In genomic region chr10:118732253-118733194, GRCh38 we compare ENCODE assay signal across 10 cellular contexts. TPM values are rescaled to one million over a fixed set of nuclear protein-coding genes. Genes with fewer than 3 reads are reported as not detected.
DNase-seq lines count a peak whose midpoint lies in the region; ATAC-seq and TF ChIP-seq lines count a peak whose summit lies in the region.
"Had no signal": no experiment of that assay in that cellular context is flagged by ENCODE, and none has a peak within 500 bp of the region (broad histone marks: within the 10 kb centered on the region; RNA-seq: fewer than 3 reads in every experiment).

No MANE protein-coding gene starts in this region.

- peaks cover 0 to 58% (median 28%) of the 10 kb centered on the region in 4 donors for H3K4me1 ChIP-seq in tibial artery
- no peaks in the 10 kb centered on the region for H3K4me1 ChIP-seq in osteoblast (ENCODE audit: insufficient read depth, low read length)

- no peaks in the 10 kb centered on the region for H3K36me3 Mint-ChIP-seq in WTC11
- H3K36me3 Mint-ChIP-seq in naive thymus-derived CD8-positive, alpha-beta T cell, result peaks cover 0 to 4% (median 4%) of the 10 kb centered on the region in 3 donors

- peak overlapping the region; percentile 82 for H3K27ac Mint-ChIP-seq in WTC11
- peak overlapping the region; percentile 73 to 95 (median 88) for H3K27ac Mint-ChIP-seq in naive thymus-derived CD8-positive, alpha-beta T cell
- H3K27ac Mint-ChIP-seq: nephron had no signal

- POLR2A ChIA-PET in WTC11 (lab: Charles Lee), result interaction anchor here (1.0 kb wide), 1 partner anchor 138 kb away, joined by 4 read pairs; no protein-coding TSS in a partner anchor
- POLR2A ChIA-PET in naive thymus-derived CD8-positive, alpha-beta T cell (lab: Charles Lee), result interaction anchor here (0.6 to 6.5 kb wide), 4 partner anchors 18 to 257 kb away, joined by 3 to 38 read pairs (median 4); partner anchors contain the start of gene CACUL1

- H3K27me3 ChIP-seq in tibial artery (no peaks in the 10 kb centered on the region), osteoblast (ENCODE audit: insufficient read depth, low read length) (no peaks in the 10 kb centered on the region)

- H3K4me3 ChIP-seq in tibial artery, result no peak overlapping the region
- H3K4me3 ChIP-seq in osteoblast (ENCODE audit: insufficient read depth, low read length), result no peak overlapping the region

- no peaks in the 10 kb centered on the region for H3K9me3 Mint-ChIP-seq in WTC11
- no peaks in the 10 kb centered on the region for H3K9me3 Mint-ChIP-seq in naive thymus-derived CD8-positive, alpha-beta T cell
- H3K9me3 Mint-ChIP-seq: nephron had no signal

- no peaks in the 10 kb centered on the region for H3K9me3 ChIP-seq in tibial artery
- no peaks in the 10 kb centered on the region for H3K9me3 ChIP-seq in osteoblast (ENCODE audit: low read depth, low read length)

- TF ChIP-seq CTCF in WTC11 (IDR thresholded peaks at IDR 0.05), result no peak
- TF ChIP-seq CTCF in tibial artery (IDR thresholded peaks at IDR 0.05), result no peak
- TF ChIP-seq CTCF in osteoblast (IDR thresholded peaks at IDR 0.05; ENCODE audit: extremely low read depth, low read depth, low read length), result no peak

- peaks cover 91% of the 10 kb centered on the region for H3K79me2 ChIP-seq in osteoblast (ENCODE audit: insufficient read depth, low read length)

- H3K36me3 ChIP-seq in tibial artery (no peaks in the 10 kb centered on the region), osteoblast (ENCODE audit: insufficient read depth, low read length) (no peaks in the 10 kb centered on the region)

- DNase-seq in WTC11 (ENCODE audit: low spot score), result no peak
- peak in 3 of 10 donors; percentile 27 to 61 (median 56) for DNase-seq in naive thymus-derived CD8-positive, alpha-beta T cell
- no peak for DNase-seq in tibial artery
- no peak for DNase-seq in hepatic stellate cell (ENCODE audit: low spot score)
- DNase-seq in putamen (ENCODE audit: low spot score), result no peak
- DNase-seq in osteoblast (ENCODE audit: insufficient read length, low spot score, missing footprints), result no peak

- peak; percentile 68 for ATAC-seq in GM18868 (IDR thresholded peaks at IDR 0.05; ENCODE audit: unreplicated experiment)
- peak; percentile 55 for ATAC-seq in HG02588 (IDR thresholded peaks at IDR 0.05; ENCODE audit: unreplicated experiment)
- peak; percentile 80 for ATAC-seq in WTC11
- peak; percentile 74 to 80 for ATAC-seq in naive thymus-derived CD8-positive, alpha-beta T cell

- no peaks in the 10 kb centered on the region for H3K27me3 Mint-ChIP-seq in WTC11 (ENCODE audit: low read depth)
- H3K27me3 Mint-ChIP-seq in naive thymus-derived CD8-positive, alpha-beta T cell, result no peaks in the 10 kb centered on the region

- peaks cover 53% of the 10 kb centered on the region for H3K4me1 Mint-ChIP-seq in WTC11
- peaks cover 42 to 94% (median 81%) of the 10 kb centered on the region in 4 donors for H3K4me1 Mint-ChIP-seq in naive thymus-derived CD8-positive, alpha-beta T cell

- peaks cover 49% of the 10 kb centered on the region for H4K20me1 ChIP-seq in osteoblast (ENCODE audit: insufficient read depth, low read length)

- CTCF ChIA-PET in WTC11 (lab: Charles Lee), result interaction anchor here (0.9 to 2.7 kb wide), 7 partner anchors 11 to 155 kb away, joined by 3 to 28 read pairs (median 4); partner anchors contain the start of gene PRLHR

- no peak overlapping the region for H3K4me3 Mint-ChIP-seq in WTC11
- H3K4me3 Mint-ChIP-seq in naive thymus-derived CD8-positive, alpha-beta T cell, result peak overlapping the region; percentile 47 to 85 (median 75)
- H3K4me3 Mint-ChIP-seq: nephron had no signal

- intact Hi-C loops in tibial artery (cut with DNase I; ENCODE audit: low total_unique reads), result no loop called here

- no peak overlapping the region for H3K4me2 ChIP-seq in osteoblast (ENCODE audit: insufficient read depth, low read length)

- H3K27ac ChIP-seq in tibial artery, result no peak overlapping the region
- no peak overlapping the region for H3K27ac ChIP-seq in osteoblast (ENCODE audit: low read depth, low read length)
- H3K27ac ChIP-seq: HL-60 had no signal

- no peak overlapping the region for H2AFZ ChIP-seq in osteoblast (ENCODE audit: low read length)

TF ChIP-seq in WTC11, 78 proteins besides CTCF, POLR2A, EP300 and RAD21:
- no peak for TF ChIP-seq TP53 (CRISPR knock-in tag; IDR thresholded peaks at IDR 0.05)
- no peak for TF ChIP-seq HMGXB4 (CRISPR knock-in tag; IDR thresholded peaks at IDR 0.05)
- TF ChIP-seq SOX15 (CRISPR knock-in tag; IDR thresholded peaks at IDR 0.05), result no peak
- no peak for TF ChIP-seq PRRX2 (CRISPR knock-in tag; IDR thresholded peaks at IDR 0.05)
TF ChIP-seq in WTC11: peak in this region for 0.

RNA-seq across cellular contexts. Expression of gene CACUL1, which starts 22.2 kb away (rescaled TPM):
- total RNA-seq in WTC11 (2021), result 37.1 to 41.5 TPM (median 38.4 TPM) in 3 replicates
- 10 to 100 TPM; 37.8 to 42.1 TPM for total RNA-seq in naive thymus-derived CD8-positive, alpha-beta T cell
- 10 to 100 TPM; 23.1 to 29.2 (median 25.4) TPM for polyA plus RNA-seq in naive thymus-derived CD8-positive, alpha-beta T cell
- 32.6 and 39.2 TPM in 2 replicates for total RNA-seq in osteoblast
